In the genomic region with DNA sequence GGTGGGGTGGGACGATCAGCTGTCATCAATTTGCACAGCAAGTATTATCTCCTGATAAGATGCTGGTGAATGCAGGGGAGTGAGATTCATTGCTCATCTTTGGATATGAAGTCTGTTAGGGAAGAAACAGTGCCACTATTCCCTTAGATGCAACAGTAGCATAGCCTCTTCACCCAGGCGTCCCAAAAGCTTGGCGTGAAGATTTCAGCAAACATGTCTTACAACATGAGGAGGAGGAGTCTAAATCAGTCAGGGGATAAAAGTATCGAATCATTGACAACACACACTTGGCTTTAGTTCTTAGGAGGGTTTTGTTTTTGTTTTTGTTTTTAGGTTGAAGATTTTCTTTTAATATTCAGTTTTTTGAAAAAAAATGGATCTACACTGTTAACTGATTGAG, we compare ENCODE assay signal across 20 cellular contexts. TPM values are rescaled to one million over a fixed set of nuclear protein-coding genes. Genes with fewer than 3 reads are reported as not detected.
A peak's percentile ranks its signal among the peaks of the same experiment; 100 is the strongest.
DNase-seq lines count a peak whose midpoint lies in the region; ATAC-seq, FAIRE-seq and TF ChIP-seq lines count a peak whose summit lies in the region.
"Had no signal": no experiment of that assay in that cellular context is flagged by ENCODE, and none has a peak within 500 bp of the region (broad histone marks: within the 10 kb centered on the region; RNA-seq: fewer than 3 reads in every experiment).

No MANE protein-coding gene starts in this region.

- H3K27ac ChIP-seq in esophagus muscularis mucosa (replicated peaks in 1 of 4): no peak overlapping the region
- no peak overlapping the region for H3K27ac ChIP-seq in right lobe of liver
- no peak overlapping the region for H3K27ac ChIP-seq in gastroesophageal sphincter
- H3K27ac ChIP-seq: GM23248 had no signal

- peaks cover 50% of the 10 kb centered on the region for H3K4me1 Mint-ChIP-seq in CD14-positive monocyte
- H3K4me1 Mint-ChIP-seq in activated naive CD8-positive, alpha-beta T cell treated with anti-CD3 and anti-CD28 coated beads for 36 hours: peaks cover 13% of the 10 kb centered on the region

- H3K36me3 ChIP-seq in esophagus muscularis mucosa (peaks cover 0 to 8% (median 0%) of the 10 kb centered on the region in 4 donors), right lobe of liver (no peaks in the 10 kb centered on the region), gastroesophageal sphincter (peaks cover 0 to 24% of the 10 kb centered on the region in 2 donors)
- H3K36me3 ChIP-seq: BE2C, HAP-1 had no signal

- H3K9me3 ChIP-seq in esophagus muscularis mucosa: no peaks in the 10 kb centered on the region
- H3K9me3 ChIP-seq in right lobe of liver: no peaks in the 10 kb centered on the region
- H3K9me3 ChIP-seq in gastroesophageal sphincter: no peaks in the 10 kb centered on the region
- H3K9me3 ChIP-seq: BE2C, HAP-1 had no signal

- TF ChIP-seq POLR2A in esophagus muscularis mucosa (IDR thresholded peaks at IDR 0.05; ENCODE audit: low read depth): no peak
- no peak for TF ChIP-seq POLR2A in right lobe of liver (IDR thresholded peaks at IDR 0.05)
- no peak for TF ChIP-seq POLR2A in gastroesophageal sphincter (IDR thresholded peaks at IDR 0.05)

- H3K27me3 Mint-ChIP-seq in CD14-positive monocyte (ENCODE audit: low read depth in 3 of 3): peaks cover 0 to 2% (median 0%) of the 10 kb centered on the region in 3 donors
- no peaks in the 10 kb centered on the region for H3K27me3 Mint-ChIP-seq in activated naive CD8-positive, alpha-beta T cell treated with anti-CD3 and anti-CD28 coated beads for 36 hours
- H3K27me3 Mint-ChIP-seq: CD4-positive, alpha-beta memory T cell had no signal

- H3K9me3 Mint-ChIP-seq in CD14-positive monocyte: peaks cover 0 to 1% (median 0%) of the 10 kb centered on the region in 7 donors
- no peaks in the 10 kb centered on the region for H3K9me3 Mint-ChIP-seq in activated naive CD8-positive, alpha-beta T cell treated with anti-CD3 and anti-CD28 coated beads for 36 hours
- H3K9me3 Mint-ChIP-seq: CD4-positive, alpha-beta memory T cell had no signal

- ATAC-seq in right lobe of liver: peak; percentile 50 to 65 (median 62)
- no peak for ATAC-seq in esophagus mucosa
- no peak for ATAC-seq in gastroesophageal sphincter
- ATAC-seq: K562 had no signal

- H3K4me3 ChIP-seq in esophagus muscularis mucosa (no peak overlapping the region), right lobe of liver (no peak overlapping the region), gastroesophageal sphincter (no peak overlapping the region)
- H3K4me3 ChIP-seq: GM23248, HAP-1, K562 had no signal

- TF ChIP-seq EP300 in esophagus muscularis mucosa (IDR thresholded peaks at IDR 0.05) (no peak), gastroesophageal sphincter (IDR thresholded peaks at IDR 0.05) (no peak)

- 87% methylated on average over 4 of the region's 4 CpGs for WGBS in esophagus muscularis mucosa
- WGBS in right lobe of liver (ENCODE audit: insufficient coverage, low coverage, low lambda C conversion rate, missing lambda C conversion rate): 28% methylated on average over 4 of the region's 4 CpGs
- 78 to 89% methylated on average over 4 of the region's 4 CpGs for WGBS in gastroesophageal sphincter (ENCODE audit: low coverage in 1 of 2), 2 donors

- peak overlapping the region in 6 of 7 donors; percentile 3 to 77 (median 19) for H3K27ac Mint-ChIP-seq in CD14-positive monocyte
- no peak overlapping the region for H3K27ac Mint-ChIP-seq in activated naive CD8-positive, alpha-beta T cell treated with anti-CD3 and anti-CD28 coated beads for 36 hours

- no peak overlapping the region for H3K4me3 Mint-ChIP-seq in CD14-positive monocyte
- H3K4me3 Mint-ChIP-seq in activated naive CD8-positive, alpha-beta T cell treated with anti-CD3 and anti-CD28 coated beads for 36 hours: no peak overlapping the region
- H3K4me3 Mint-ChIP-seq: CD4-positive, alpha-beta memory T cell had no signal

- intact Hi-C loops in CD14-positive monocyte (cut with micrococcal nuclease) (no loop called here), esophagus muscularis mucosa (cut with DNase I) (no loop called here), right lobe of liver (cut with DNase I) (no loop called here)

- H3K36me3 Mint-ChIP-seq in CD14-positive monocyte: peaks cover 54 to 83% of the 10 kb centered on the region in 2 donors
- peaks cover 6% of the 10 kb centered on the region for H3K36me3 Mint-ChIP-seq in activated naive CD8-positive, alpha-beta T cell treated with anti-CD3 and anti-CD28 coated beads for 36 hours

- TF ChIP-seq CTCF in CD14-positive monocyte (IDR thresholded peaks at IDR 0.05) (no peak), esophagus muscularis mucosa (IDR thresholded peaks at IDR 0.05) (no peak), right lobe of liver (IDR thresholded peaks at IDR 0.05) (no peak), gastroesophageal sphincter (IDR thresholded peaks at IDR 0.05) (no peak)

- H3K27me3 ChIP-seq in esophagus muscularis mucosa (no peaks in the 10 kb centered on the region), right lobe of liver (no peaks in the 10 kb centered on the region), gastroesophageal sphincter (no peaks in the 10 kb centered on the region)
- H3K27me3 ChIP-seq: BE2C had no signal

- FAIRE-seq in HTR-8/SVneo (lab: Jason Lieb, UNC): peak; percentile 65
- FAIRE-seq: D721Med, GM12892, GM18507, K562 had no signal

- H3K4me1 ChIP-seq in esophagus muscularis mucosa (peaks cover 19 to 33% (median 27%) of the 10 kb centered on the region in 4 donors), right lobe of liver (peaks cover 0 to 40% (median 7%) of the 10 kb centered on the region in 4 donors), gastroesophageal sphincter (peaks cover 0 to 23% (median 2%) of the 10 kb centered on the region in 3 donors)
- H3K4me1 ChIP-seq: HAP-1 had no signal

- DNase-seq in CD14-positive monocyte (ENCODE audit: low spot score): no peak
- DNase-seq in HTR-8/SVneo (ENCODE audit: insufficient read length, low spot score): no peak
- DNase-seq in esophagus muscularis mucosa (ENCODE audit: extremely low spot score): peak; percentile 14
- no peak for DNase-seq in right lobe of liver
- no peak for DNase-seq in activated naive CD8-positive, alpha-beta T cell treated with anti-CD3 and anti-CD28 coated beads for 36 hours
- no peak for DNase-seq in NCI-H146 treated with DMSO at 0.1 percent for 48 hours (lab: John Stamatoyannopoulos, UW; ENCODE audit: unreplicated experiment)
- DNase-seq: ACHN; BE2C; C1 segment of cervical spinal cord; CD4-positive, alpha-beta memory T cell; DMS79; GDM1; GM23248 had no signal

RNA-seq across cellular contexts. Expression of gene SNX18, which starts 26.5 kb away (rescaled TPM):
- 10 to 100 TPM in 1 of 2 donors, 1 to 10 TPM in 1; 6.8 to 12.4 TPM for polyA plus RNA-seq in CD14-positive monocyte
- total RNA-seq in esophagus muscularis mucosa (10 to 100 TPM; 34.1 to 93.3 (median 57.4) TPM), right lobe of liver (10 to 100 TPM; 14.1 to 35.3 (median 19.4) TPM), esophagus mucosa (16.2 TPM), gastroesophageal sphincter (10 to 100 TPM; 34.9 to 65.7 (median 49.2) TPM)
- 1 to 10 TPM; 7.4 to 7.6 TPM for total RNA-seq in activated naive CD8-positive, alpha-beta T cell treated with anti-CD3 and anti-CD28 coated beads for 36 hours

Comparison
In these comparisons a context has a peak if more than half of its experiments do, and no peak if none do; other contexts are left out.
1. ATAC-seq: peak in right lobe of liver (4 of 4); none in esophagus mucosa (single experiment) and gastroesophageal sphincter (single experiment).